Comparison of ENCODE assay signal across 1 cellular context in the genomic region with DNA sequence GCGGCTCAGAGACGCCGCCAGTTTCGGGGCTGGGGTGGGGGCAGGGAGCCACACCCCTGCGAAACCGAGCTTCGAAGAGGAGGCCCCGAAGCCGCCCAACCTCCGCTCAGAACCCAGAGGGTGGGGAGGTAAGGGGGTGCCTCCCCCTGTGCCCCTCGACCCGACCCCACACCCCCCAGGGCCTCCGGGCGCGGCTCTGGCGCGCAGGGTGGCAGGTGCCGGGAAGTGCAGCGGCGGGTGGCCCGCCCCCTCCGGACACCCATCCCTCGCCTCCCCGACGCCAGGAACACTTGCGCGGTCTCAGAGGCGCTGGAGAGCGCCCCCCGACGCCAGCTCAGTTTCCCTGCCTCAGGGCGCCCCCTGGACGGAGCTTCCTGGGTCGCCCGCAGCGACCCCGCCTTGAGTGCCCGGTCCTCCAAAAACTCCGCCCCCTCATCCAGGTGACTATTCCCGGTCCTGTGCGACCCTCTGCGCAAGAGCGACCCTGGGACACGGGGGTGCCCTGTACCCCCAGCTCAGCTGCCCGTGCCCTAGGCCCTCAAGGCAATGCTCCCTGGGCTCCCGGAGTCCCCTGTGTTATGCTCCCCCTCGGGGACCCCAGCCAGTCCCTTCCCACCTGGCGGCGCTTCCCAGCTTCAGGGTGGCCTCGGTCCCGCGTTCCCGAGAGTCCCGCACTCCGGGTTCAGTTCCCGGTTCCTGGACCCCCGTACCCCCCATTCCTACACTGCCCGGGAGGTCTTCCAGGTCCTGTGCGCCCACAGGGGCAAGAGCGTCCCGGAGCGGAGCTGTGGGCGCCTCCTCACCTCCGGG.
A peak's percentile ranks its signal among the peaks of the same experiment; 100 is the strongest.
TF ChIP-seq lines count a peak whose summit lies in the region.

No MANE protein-coding gene starts in this region.

TF ChIP-seq in HepG2, 621 proteins besides CTCF, POLR2A, EP300 and RAD21 (continued from another document and continues in another):
- TF ChIP-seq, protein P1, sequence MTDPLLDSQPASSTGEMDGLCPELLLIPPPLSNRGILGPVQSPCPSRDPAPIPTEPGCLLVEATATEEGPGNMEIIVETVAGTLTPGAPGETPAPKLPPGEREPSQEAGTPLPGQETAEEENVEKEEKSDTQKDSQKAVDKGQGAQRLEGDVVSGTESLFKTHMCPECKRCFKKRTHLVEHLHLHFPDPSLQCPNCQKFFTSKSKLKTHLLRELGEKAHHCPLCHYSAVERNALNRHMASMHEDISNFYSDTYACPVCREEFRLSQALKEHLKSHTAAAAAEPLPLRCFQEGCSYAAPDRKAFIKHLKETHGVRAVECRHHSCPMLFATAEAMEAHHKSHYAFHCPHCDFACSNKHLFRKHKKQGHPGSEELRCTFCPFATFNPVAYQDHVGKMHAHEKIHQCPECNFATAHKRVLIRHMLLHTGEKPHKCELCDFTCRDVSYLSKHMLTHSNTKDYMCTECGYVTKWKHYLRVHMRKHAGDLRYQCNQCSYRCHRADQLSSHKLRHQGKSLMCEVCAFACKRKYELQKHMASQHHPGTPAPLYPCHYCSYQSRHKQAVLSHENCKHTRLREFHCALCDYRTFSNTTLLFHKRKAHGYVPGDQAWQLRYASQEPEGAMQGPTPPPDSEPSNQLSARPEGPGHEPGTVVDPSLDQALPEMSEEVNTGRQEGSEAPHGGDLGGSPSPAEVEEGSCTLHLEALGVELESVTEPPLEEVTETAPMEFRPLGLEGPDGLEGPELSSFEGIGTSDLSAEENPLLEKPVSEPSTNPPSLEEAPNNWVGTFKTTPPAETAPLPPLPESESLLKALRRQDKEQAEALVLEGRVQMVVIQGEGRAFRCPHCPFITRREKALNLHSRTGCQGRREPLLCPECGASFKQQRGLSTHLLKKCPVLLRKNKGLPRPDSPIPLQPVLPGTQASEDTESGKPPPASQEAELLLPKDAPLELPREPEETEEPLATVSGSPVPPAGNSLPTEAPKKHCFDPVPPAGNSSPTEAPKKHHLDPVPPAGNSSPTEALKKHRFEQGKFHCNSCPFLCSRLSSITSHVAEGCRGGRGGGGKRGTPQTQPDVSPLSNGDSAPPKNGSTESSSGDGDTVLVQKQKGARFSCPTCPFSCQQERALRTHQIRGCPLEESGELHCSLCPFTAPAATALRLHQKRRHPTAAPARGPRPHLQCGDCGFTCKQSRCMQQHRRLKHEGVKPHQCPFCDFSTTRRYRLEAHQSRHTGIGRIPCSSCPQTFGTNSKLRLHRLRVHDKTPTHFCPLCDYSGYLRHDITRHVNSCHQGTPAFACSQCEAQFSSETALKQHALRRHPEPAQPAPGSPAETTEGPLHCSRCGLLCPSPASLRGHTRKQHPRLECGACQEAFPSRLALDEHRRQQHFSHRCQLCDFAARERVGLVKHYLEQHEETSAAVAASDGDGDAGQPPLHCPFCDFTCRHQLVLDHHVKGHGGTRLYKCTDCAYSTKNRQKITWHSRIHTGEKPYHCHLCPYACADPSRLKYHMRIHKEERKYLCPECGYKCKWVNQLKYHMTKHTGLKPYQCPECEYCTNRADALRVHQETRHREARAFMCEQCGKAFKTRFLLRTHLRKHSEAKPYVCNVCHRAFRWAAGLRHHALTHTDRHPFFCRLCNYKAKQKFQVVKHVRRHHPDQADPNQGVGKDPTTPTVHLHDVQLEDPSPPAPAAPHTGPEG (CRISPR knock-in tag; IDR thresholded peaks at IDR 0.05) = peak; percentile 73; the same call in 1 of the 2 replicates
- TF ChIP-seq ISX (CRISPR knock-in tag; conservative IDR thresholded peaks at IDR 0.05) (no peak), ATM (IDR thresholded peaks at IDR 0.05; ENCODE audit: borderline replicate concordance) (no peak), SMC3 (IDR thresholded peaks at IDR 0.05; ENCODE audit: low read length) (no peak), ZNF232 (CRISPR knock-in tag; IDR thresholded peaks at IDR 0.05; ENCODE audit: borderline replicate concordance) (0 out of 2 replicates have a peak, but pooled peaks have one; percentile 24), ZNF251 (CRISPR knock-in tag; IDR thresholded peaks at IDR 0.05) (no peak), NR1H2 (CRISPR knock-in tag; IDR thresholded peaks at IDR 0.05; ENCODE audit: borderline replicate concordance, low read depth) (no peak), POLR2AphosphoS2 (IDR thresholded peaks at IDR 0.05; ENCODE audit: low read depth, low read length) (no peak), ZNF619 (CRISPR knock-in tag; IDR thresholded peaks at IDR 0.05) (0 out of 2 replicates have a peak, but pooled peaks have one; percentile 23), ZNF12 (CRISPR knock-in tag; IDR thresholded peaks at IDR 0.05) (no peak), GATAD2A (CRISPR knock-in tag; IDR thresholded peaks at IDR 0.05) (no peak), ZBTB20 (CRISPR knock-in tag; IDR thresholded peaks at IDR 0.05; ENCODE audit: borderline replicate concordance, low read depth) (no peak), ZBTB42 (CRISPR knock-in tag; IDR thresholded peaks at IDR 0.05) (no peak), ZNF773 (CRISPR knock-in tag; IDR thresholded peaks at IDR 0.05; ENCODE audit: borderline replicate concordance) (no peak), MEIS1 (CRISPR knock-in tag; IDR thresholded peaks at IDR 0.05; ENCODE audit: borderline replicate concordance) (no peak), ZFP36 (IDR thresholded peaks at IDR 0.05; ENCODE audit: borderline replicate concordance, low read depth, low read length, partially characterized antibody) (no peak), ZNF790 (CRISPR knock-in tag; IDR thresholded peaks at IDR 0.05; ENCODE audit: borderline replicate concordance) (no peak), PRPF4 (IDR thresholded peaks at IDR 0.05; ENCODE audit: low read depth, low read length, poor library complexity, severe bottlenecking) (no peak), POLR2AphosphoS5 (IDR thresholded peaks at IDR 0.05; ENCODE audit: low read depth, low read length) (no peak), KLF15 (CRISPR knock-in tag; IDR thresholded peaks at IDR 0.05; ENCODE audit: borderline replicate concordance) (no peak), KDM5B (CRISPR knock-in tag; IDR thresholded peaks at IDR 0.05; ENCODE audit: borderline replicate concordance) (peak; percentile 46; the same call in 1 of the 2 replicates), SIN3B (IDR thresholded peaks at IDR 0.05; ENCODE audit: low read length) (no peak)
- TF ChIP-seq, protein P2, sequence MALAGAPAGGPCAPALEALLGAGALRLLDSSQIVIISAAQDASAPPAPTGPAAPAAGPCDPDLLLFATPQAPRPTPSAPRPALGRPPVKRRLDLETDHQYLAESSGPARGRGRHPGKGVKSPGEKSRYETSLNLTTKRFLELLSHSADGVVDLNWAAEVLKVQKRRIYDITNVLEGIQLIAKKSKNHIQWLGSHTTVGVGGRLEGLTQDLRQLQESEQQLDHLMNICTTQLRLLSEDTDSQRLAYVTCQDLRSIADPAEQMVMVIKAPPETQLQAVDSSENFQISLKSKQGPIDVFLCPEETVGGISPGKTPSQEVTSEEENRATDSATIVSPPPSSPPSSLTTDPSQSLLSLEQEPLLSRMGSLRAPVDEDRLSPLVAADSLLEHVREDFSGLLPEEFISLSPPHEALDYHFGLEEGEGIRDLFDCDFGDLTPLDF (CRISPR knock-in tag; IDR thresholded peaks at IDR 0.05) = no peak
- TF ChIP-seq, protein P3, sequence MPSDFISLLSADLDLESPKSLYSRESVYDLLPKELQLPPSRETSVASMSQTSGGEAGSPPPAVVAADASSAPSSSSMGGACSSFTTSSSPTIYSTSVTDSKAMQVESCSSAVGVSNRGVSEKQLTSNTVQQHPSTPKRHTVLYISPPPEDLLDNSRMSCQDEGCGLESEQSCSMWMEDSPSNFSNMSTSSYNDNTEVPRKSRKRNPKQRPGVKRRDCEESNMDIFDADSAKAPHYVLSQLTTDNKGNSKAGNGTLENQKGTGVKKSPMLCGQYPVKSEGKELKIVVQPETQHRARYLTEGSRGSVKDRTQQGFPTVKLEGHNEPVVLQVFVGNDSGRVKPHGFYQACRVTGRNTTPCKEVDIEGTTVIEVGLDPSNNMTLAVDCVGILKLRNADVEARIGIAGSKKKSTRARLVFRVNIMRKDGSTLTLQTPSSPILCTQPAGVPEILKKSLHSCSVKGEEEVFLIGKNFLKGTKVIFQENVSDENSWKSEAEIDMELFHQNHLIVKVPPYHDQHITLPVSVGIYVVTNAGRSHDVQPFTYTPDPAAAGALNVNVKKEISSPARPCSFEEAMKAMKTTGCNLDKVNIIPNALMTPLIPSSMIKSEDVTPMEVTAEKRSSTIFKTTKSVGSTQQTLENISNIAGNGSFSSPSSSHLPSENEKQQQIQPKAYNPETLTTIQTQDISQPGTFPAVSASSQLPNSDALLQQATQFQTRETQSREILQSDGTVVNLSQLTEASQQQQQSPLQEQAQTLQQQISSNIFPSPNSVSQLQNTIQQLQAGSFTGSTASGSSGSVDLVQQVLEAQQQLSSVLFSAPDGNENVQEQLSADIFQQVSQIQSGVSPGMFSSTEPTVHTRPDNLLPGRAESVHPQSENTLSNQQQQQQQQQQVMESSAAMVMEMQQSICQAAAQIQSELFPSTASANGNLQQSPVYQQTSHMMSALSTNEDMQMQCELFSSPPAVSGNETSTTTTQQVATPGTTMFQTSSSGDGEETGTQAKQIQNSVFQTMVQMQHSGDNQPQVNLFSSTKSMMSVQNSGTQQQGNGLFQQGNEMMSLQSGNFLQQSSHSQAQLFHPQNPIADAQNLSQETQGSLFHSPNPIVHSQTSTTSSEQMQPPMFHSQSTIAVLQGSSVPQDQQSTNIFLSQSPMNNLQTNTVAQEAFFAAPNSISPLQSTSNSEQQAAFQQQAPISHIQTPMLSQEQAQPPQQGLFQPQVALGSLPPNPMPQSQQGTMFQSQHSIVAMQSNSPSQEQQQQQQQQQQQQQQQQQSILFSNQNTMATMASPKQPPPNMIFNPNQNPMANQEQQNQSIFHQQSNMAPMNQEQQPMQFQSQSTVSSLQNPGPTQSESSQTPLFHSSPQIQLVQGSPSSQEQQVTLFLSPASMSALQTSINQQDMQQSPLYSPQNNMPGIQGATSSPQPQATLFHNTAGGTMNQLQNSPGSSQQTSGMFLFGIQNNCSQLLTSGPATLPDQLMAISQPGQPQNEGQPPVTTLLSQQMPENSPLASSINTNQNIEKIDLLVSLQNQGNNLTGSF (CRISPR knock-in tag; IDR thresholded peaks at IDR 0.05) = no peak
- TF ChIP-seq, protein P4, sequence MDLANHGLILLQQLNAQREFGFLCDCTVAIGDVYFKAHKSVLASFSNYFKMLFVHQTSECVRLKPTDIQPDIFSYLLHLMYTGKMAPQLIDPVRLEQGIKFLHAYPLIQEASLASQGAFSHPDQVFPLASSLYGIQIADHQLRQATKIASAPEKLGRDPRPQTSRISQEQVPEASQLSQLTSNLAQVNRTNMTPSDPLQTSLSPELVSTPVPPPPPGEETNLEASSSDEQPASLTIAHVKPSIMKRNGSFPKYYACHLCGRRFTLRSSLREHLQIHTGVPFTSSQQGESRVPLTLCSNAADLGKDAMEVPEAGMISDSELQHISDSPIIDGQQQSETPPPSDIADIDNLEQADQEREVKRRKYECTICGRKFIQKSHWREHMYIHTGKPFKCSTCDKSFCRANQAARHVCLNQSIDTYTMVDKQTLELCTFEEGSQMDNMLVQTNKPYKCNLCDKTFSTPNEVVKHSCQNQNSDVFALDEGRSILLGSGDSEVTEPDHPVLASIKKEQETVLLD (CRISPR knock-in tag; IDR thresholded peaks at IDR 0.05; ENCODE audit: low read depth) = 0 out of 2 replicates have a peak, but pooled peaks have one; percentile 20
- TF ChIP-seq, protein P5, sequence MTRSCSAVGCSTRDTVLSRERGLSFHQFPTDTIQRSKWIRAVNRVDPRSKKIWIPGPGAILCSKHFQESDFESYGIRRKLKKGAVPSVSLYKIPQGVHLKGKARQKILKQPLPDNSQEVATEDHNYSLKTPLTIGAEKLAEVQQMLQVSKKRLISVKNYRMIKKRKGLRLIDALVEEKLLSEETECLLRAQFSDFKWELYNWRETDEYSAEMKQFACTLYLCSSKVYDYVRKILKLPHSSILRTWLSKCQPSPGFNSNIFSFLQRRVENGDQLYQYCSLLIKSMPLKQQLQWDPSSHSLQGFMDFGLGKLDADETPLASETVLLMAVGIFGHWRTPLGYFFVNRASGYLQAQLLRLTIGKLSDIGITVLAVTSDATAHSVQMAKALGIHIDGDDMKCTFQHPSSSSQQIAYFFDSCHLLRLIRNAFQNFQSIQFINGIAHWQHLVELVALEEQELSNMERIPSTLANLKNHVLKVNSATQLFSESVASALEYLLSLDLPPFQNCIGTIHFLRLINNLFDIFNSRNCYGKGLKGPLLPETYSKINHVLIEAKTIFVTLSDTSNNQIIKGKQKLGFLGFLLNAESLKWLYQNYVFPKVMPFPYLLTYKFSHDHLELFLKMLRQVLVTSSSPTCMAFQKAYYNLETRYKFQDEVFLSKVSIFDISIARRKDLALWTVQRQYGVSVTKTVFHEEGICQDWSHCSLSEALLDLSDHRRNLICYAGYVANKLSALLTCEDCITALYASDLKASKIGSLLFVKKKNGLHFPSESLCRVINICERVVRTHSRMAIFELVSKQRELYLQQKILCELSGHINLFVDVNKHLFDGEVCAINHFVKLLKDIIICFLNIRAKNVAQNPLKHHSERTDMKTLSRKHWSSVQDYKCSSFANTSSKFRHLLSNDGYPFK (CRISPR knock-in tag; IDR thresholded peaks at IDR 0.05; ENCODE audit: borderline replicate concordance) = 0 out of 2 replicates have a peak, but pooled peaks have one; percentile 14
- TF ChIP-seq, protein P6, sequence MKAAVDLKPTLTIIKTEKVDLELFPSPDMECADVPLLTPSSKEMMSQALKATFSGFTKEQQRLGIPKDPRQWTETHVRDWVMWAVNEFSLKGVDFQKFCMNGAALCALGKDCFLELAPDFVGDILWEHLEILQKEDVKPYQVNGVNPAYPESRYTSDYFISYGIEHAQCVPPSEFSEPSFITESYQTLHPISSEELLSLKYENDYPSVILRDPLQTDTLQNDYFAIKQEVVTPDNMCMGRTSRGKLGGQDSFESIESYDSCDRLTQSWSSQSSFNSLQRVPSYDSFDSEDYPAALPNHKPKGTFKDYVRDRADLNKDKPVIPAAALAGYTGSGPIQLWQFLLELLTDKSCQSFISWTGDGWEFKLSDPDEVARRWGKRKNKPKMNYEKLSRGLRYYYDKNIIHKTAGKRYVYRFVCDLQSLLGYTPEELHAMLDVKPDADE (CRISPR knock-in tag; IDR thresholded peaks at IDR 0.05) = peak; percentile 69; the same call in 1 of the 2 replicates
- TF ChIP-seq, protein P7, sequence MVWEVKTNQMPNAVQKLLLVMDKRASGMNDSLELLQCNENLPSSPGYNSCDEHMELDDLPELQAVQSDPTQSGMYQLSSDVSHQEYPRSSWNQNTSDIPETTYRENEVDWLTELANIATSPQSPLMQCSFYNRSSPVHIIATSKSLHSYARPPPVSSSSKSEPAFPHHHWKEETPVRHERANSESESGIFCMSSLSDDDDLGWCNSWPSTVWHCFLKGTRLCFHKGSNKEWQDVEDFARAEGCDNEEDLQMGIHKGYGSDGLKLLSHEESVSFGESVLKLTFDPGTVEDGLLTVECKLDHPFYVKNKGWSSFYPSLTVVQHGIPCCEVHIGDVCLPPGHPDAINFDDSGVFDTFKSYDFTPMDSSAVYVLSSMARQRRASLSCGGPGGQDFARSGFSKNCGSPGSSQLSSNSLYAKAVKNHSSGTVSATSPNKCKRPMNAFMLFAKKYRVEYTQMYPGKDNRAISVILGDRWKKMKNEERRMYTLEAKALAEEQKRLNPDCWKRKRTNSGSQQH (CRISPR knock-in tag; IDR thresholded peaks at IDR 0.05; ENCODE audit: low read depth) = peak; percentile 52; the same call in 1 of the 2 replicates
- TF ChIP-seq, protein P8, sequence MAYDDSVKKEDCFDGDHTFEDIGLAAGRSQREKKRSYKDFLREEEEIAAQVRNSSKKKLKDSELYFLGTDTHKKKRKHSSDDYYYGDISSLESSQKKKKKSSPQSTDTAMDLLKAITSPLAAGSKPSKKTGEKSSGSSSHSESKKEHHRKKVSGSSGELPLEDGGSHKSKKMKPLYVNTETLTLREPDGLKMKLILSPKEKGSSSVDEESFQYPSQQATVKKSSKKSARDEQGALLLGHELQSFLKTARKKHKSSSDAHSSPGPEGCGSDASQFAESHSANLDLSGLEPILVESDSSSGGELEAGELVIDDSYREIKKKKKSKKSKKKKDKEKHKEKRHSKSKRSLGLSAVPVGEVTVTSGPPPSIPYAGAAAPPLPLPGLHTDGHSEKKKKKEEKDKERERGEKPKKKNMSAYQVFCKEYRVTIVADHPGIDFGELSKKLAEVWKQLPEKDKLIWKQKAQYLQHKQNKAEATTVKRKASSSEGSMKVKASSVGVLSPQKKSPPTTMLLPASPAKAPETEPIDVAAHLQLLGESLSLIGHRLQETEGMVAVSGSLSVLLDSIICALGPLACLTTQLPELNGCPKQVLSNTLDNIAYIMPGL (CRISPR knock-in tag; IDR thresholded peaks at IDR 0.05; ENCODE audit: borderline replicate concordance in 1 of 2, low read depth in 1 of 2) = peak in 1 of 2 experiments; percentile 91; a peak in 3 of 4 replicates
